8 cellular contexts compared by ENCODE assay signal in the genomic region with DNA sequence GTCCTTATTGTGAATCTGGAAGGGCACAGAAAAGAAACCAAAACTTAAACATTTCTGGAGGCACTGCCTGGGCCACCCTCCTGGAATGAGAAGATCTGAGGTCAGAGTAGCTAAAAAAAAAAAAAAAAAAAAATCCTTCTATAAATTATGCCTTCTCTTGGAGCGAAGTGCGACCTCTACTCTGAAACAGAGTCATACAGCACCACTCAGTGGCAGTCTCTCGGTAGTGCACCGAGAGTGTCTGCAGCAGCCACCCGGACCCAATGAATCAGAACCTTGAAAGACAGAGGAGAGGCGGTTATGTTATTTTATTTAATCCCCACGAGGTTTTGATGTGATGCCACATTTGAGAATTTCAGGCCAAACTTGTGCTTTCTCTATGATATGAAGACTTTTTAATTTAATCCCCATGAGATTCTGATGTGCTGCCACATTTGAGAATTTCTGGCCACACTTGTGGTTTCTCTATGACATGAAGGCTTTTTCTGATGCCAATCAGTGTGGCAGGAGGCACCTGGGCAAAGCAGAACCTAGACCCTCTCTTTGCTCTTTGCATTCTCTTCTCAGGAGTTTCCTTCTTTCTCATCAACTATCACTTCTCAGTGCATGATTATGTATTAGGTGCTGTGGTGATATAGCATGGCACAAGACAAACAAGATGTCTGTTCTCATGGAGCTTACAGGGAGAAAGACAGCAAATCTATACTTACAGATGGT. TPM values are rescaled to one million over a fixed set of nuclear protein-coding genes. Genes with fewer than 3 reads are reported as not detected.
DNase-seq lines count a peak whose midpoint lies in the region; ATAC-seq and TF ChIP-seq lines count a peak whose summit lies in the region.

No MANE protein-coding gene starts in this region.

- H3K4me1 ChIP-seq in GM23248 (ENCODE audit: insufficient read depth), result no peaks in the 10 kb centered on the region

- peak; percentile 43 for TF ChIP-seq CTCF in neural cell (IDR thresholded peaks at IDR 0.05; ENCODE audit: poor library complexity, severe bottlenecking)

- H3K9me2 ChIP-seq in GM23248 (ENCODE audit: insufficient read depth), result no peaks in the 10 kb centered on the region
- H3K9me2 ChIP-seq in neural cell (ENCODE audit: insufficient read depth, low read length), result no peaks in the 10 kb centered on the region

- H3K79me2 ChIP-seq in GM23248 (ENCODE audit: insufficient read depth) (no peaks in the 10 kb centered on the region), neural cell (replicated peaks; ENCODE audit: insufficient read depth, low read length) (no peaks in the 10 kb centered on the region)

- TF ChIP-seq EP300 in neural cell (conservative IDR thresholded peaks at IDR 0.05; ENCODE audit: poor library complexity, severe bottlenecking), result no peak

- no peaks in the 10 kb centered on the region for H3K4me1 Mint-ChIP-seq in activated CD8-positive, alpha-beta T cell treated with anti-CD3 and anti-CD28 coated beads, Interleukin-2, amount 10 ng/mL, durations not matched to agents 7 days and 5 days (ENCODE audit: low read depth)

- H3K4me2 ChIP-seq in GM23248 (ENCODE audit: unreplicated experiment) (no peak overlapping the region), neural cell (ENCODE audit: low read length) (no peak overlapping the region)

- H3K9me3 Mint-ChIP-seq in activated CD8-positive, alpha-beta T cell treated with anti-CD3 and anti-CD28 coated beads, Interleukin-2, amount 10 ng/mL, durations not matched to agents 7 days and 5 days (ENCODE audit: insufficient read depth), result no peaks in the 10 kb centered on the region

- POLR2A ChIA-PET in activated CD8-positive, alpha-beta T cell treated with anti-CD3 and anti-CD28 coated beads, Interleukin-2, amount 10 ng/mL, durations not matched to agents 7 days and 5 days (lab: Charles Lee), result no interaction called here

- ATAC-seq in activated CD8-positive, alpha-beta T cell treated with anti-CD3 and anti-CD28 coated beads, Interleukin-2, amount 10 ng/mL, durations not matched to agents 7 days and 5 days, result no peak

- DNase-seq in C1 segment of cervical spinal cord (lab: John Stamatoyannopoulos, UW), result peak in 9 of 14 donors; percentile 1 to 42 (median 8)
- peak; percentile 80 for DNase-seq in GM23248
- peak; percentile 6 for DNase-seq in NCI-H226
- DNase-seq in activated CD8-positive, alpha-beta T cell treated with anti-CD3 and anti-CD28 coated beads, Interleukin-2, amount 10 ng/mL, durations not matched to agents 7 days and 5 days, result peak; percentile 27
- peak; percentile 42 for DNase-seq in fibroblast of gingiva (ENCODE audit: low read depth)
- peak; percentile 60 for DNase-seq in ureter (ENCODE audit: low spot score)
- DNase-seq in SHP77 treated with DMSO at 0.1 percent for 48 hours (lab: John Stamatoyannopoulos, UW), result no peak

- no peaks in the 10 kb centered on the region for H3K36me3 Mint-ChIP-seq in activated CD8-positive, alpha-beta T cell treated with anti-CD3 and anti-CD28 coated beads, Interleukin-2, amount 10 ng/mL, durations not matched to agents 7 days and 5 days (ENCODE audit: low read depth)

- 1 to 3% methylated on average over 7 of the region's 7 CpGs for WGBS in GM23248 (ENCODE audit: low coverage in 1 of 2, low lambda C conversion rate in 2 of 2, missing lambda C conversion rate in 2 of 2), 2 experiments

- H3K4me3 Mint-ChIP-seq in activated CD8-positive, alpha-beta T cell treated with anti-CD3 and anti-CD28 coated beads, Interleukin-2, amount 10 ng/mL, durations not matched to agents 7 days and 5 days, result no peak overlapping the region

- no peaks in the 10 kb centered on the region for H3F3A ChIP-seq in GM23248 (ENCODE audit: insufficient read depth)
- H3F3A ChIP-seq in neural cell (ENCODE audit: insufficient read depth, low read length, poor library complexity, severe bottlenecking), result no peaks in the 10 kb centered on the region

- no peaks in the 10 kb centered on the region for H3K27me3 Mint-ChIP-seq in activated CD8-positive, alpha-beta T cell treated with anti-CD3 and anti-CD28 coated beads, Interleukin-2, amount 10 ng/mL, durations not matched to agents 7 days and 5 days (ENCODE audit: low read depth)

- TF ChIP-seq RAD21 in neural cell (conservative IDR thresholded peaks at IDR 0.05), result peak; percentile 48

- no peak overlapping the region for H3K27ac Mint-ChIP-seq in activated CD8-positive, alpha-beta T cell treated with anti-CD3 and anti-CD28 coated beads, Interleukin-2, amount 10 ng/mL, durations not matched to agents 7 days and 5 days

- H3K36me3 ChIP-seq in GM23248 (ENCODE audit: low read depth) (no peaks in the 10 kb centered on the region), neural cell (ENCODE audit: insufficient read depth, low read length) (no peaks in the 10 kb centered on the region)

- no peak overlapping the region for H2AFZ ChIP-seq in GM23248
- no peak overlapping the region for H2AFZ ChIP-seq in neural cell (ENCODE audit: low read depth, low read length)

- H3K27ac ChIP-seq in GM23248, result no peak overlapping the region
- no peak overlapping the region for H3K27ac ChIP-seq in neural cell (ENCODE audit: low read length)

- CTCF ChIA-PET in activated CD8-positive, alpha-beta T cell treated with anti-CD3 and anti-CD28 coated beads, Interleukin-2, amount 10 ng/mL, durations not matched to agents 7 days and 5 days (lab: Charles Lee), result interaction anchor here (1.0 kb wide), 1 partner anchor 228 kb away, joined by 3 read pairs; no protein-coding TSS in a partner anchor

- H4K20me1 ChIP-seq in GM23248 (ENCODE audit: insufficient read depth) (no peaks in the 10 kb centered on the region), neural cell (ENCODE audit: insufficient read depth) (no peaks in the 10 kb centered on the region)

- H3K4me3 ChIP-seq in GM23248, result no peak overlapping the region
- H3K4me3 ChIP-seq in neural cell (ENCODE audit: low read length), result no peak overlapping the region

- in situ Hi-C loops in GM23248 (cut with MboI), result loop anchor here (5.0 to 10.0 kb wide), 2 partner anchors 60 to 222 kb away; no protein-coding TSS in a partner anchor

- H3K9me3 ChIP-seq in GM23248 (ENCODE audit: low read depth) (no peaks in the 10 kb centered on the region), neural cell (ENCODE audit: low read length) (no peaks in the 10 kb centered on the region)

- H3K27me3 ChIP-seq in GM23248 (replicated peaks; ENCODE audit: insufficient read depth) (no peaks in the 10 kb centered on the region), neural cell (ENCODE audit: insufficient read depth, low read depth, low read length) (no peaks in the 10 kb centered on the region)

- H3K9ac ChIP-seq in GM23248 (no peak overlapping the region), neural cell (ENCODE audit: low read length) (no peak overlapping the region)

TF ChIP-seq in neural cell, 6 proteins besides CTCF, POLR2A, EP300 and RAD21:
- TF ChIP-seq MXI1 (conservative IDR thresholded peaks at IDR 0.05; ENCODE audit: poor library complexity, severe bottlenecking) (no peak), SMC3 (conservative IDR thresholded peaks at IDR 0.05; ENCODE audit: poor library complexity) (peak; percentile 55)

RNA-seq across cellular contexts. Expression of gene CT47C1, which starts 5.6 kb away (rescaled TPM):
- total RNA-seq in GM23248 (2014; rRNA removed; shearing (Covaris generic)), result not detected in 2 replicates
- polyA plus RNA-seq in GM23248 (2016; fragmentation: Nextera tagmentation; extraction: Ambion mirVana) (not detected in 2 replicates), neural cell (not detected in 2 replicates)
- not detected for total RNA-seq in activated CD8-positive, alpha-beta T cell treated with anti-CD3 and anti-CD28 coated beads, Interleukin-2, amount 10 ng/mL, durations not matched to agents 7 days and 5 days
- not detected in 2 replicates for polyA minus RNA-seq in neural cell
- not detected for total RNA-seq in ureter
